ENCODE assay signal across 10 cellular contexts in the genomic region with DNA sequence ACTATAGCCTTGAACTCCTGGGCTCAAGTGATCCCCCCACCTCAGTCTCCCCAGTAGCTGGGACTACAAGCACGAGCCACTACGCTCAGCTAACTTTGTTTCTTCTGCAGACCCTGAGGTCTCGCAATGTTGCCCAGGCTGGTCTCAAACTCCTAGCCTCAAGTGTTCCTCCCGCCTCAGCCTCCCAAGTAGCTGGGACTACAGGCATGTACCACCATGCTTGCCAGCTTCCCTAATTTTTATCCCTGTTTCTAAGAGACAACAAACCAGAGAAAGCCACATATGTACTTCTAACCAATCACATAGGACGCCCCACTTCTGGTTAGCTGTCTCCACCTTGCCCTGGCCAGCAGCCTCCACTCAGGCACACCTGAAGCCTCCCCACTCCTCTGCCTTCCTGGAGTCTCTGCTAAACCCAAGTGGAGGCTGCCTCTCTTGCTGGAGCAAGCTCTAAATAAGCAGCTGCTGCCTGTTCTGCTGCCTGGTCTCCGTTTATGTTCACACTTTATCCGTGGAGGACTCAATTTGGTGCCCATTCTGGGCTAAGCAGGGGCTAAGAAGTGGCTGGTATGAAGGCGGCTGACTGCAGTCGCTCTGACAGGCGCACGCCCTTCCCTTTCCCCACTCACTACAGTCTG. TPM values are rescaled to one million over a fixed set of nuclear protein-coding genes. Genes with fewer than 3 reads are reported as not detected.
DNase-seq lines count a peak whose midpoint lies in the region; ATAC-seq and TF ChIP-seq lines count a peak whose summit lies in the region.
"Had no signal": no experiment of that assay in that cellular context is flagged by ENCODE, and none has a peak within 500 bp of the region (broad histone marks: within the 10 kb centered on the region; RNA-seq: fewer than 3 reads in every experiment).

No MANE protein-coding gene starts in this region.

- H3K27me3 ChIP-seq in DOHH2 (ENCODE audit: control insufficient read depth, low read length) (no peaks in the 10 kb centered on the region), hepatocyte (no peaks in the 10 kb centered on the region), smooth muscle cell (ENCODE audit: low read depth) (no peaks in the 10 kb centered on the region)

- H4K20me1 ChIP-seq in DOHH2 (ENCODE audit: control insufficient read depth, insufficient read depth, low read depth, low read length) (no peaks in the 10 kb centered on the region), hepatocyte (ENCODE audit: insufficient read depth, poor library complexity, severe bottlenecking) (no peaks in the 10 kb centered on the region), smooth muscle cell (ENCODE audit: low read depth) (no peaks in the 10 kb centered on the region)

- H3K9me3 ChIP-seq in DOHH2 (ENCODE audit: control insufficient read depth, insufficient read depth, low read length): no peaks in the 10 kb centered on the region
- H3K9me3 ChIP-seq in hepatocyte (ENCODE audit: low read depth): no peaks in the 10 kb centered on the region
- no peaks in the 10 kb centered on the region for H3K9me3 ChIP-seq in smooth muscle cell (replicated peaks; ENCODE audit: low read depth)

- peak; percentile 58 for DNase-seq in activated CD8-positive, alpha-beta memory T cell treated with anti-CD3 and anti-CD28 coated beads for 24 hours
- no peak for DNase-seq in hepatocyte (ENCODE audit: low spot score)
- no peak for DNase-seq in NOMO-1 treated with dmso at 0.1 percent for 144 hours (lab: John Stamatoyannopoulos, UW; ENCODE audit: unreplicated experiment)
- DNase-seq in smooth muscle cell (lab: John Stamatoyannopoulos, UW; ENCODE audit: unreplicated experiment): no peak
- DNase-seq in NCI-H2029 treated with DMSO at 0.1 percent for 48 hours (lab: John Stamatoyannopoulos, UW): no peak
- DNase-seq: NCI-H187; stimulated activated CD4-positive, alpha-beta T cell treated with anti-CD3 and anti-CD28 coated beads, Interleukin-1b, Interleukin-23, amount 100 ng/mL, for 48 hours had no signal

- peaks cover 5% of the 10 kb centered on the region; the same call in 1 of the 2 replicates for H3F3A ChIP-seq in DOHH2 (ENCODE audit: control insufficient read depth, insufficient read depth)
- H3F3A ChIP-seq in smooth muscle cell (ENCODE audit: low read depth): no peaks in the 10 kb centered on the region

- no peak for ATAC-seq in HG02642 (IDR thresholded peaks at IDR 0.05; ENCODE audit: poor library complexity, unreplicated experiment)

- no peak for TF ChIP-seq CTCF in DOHH2 (IDR thresholded peaks at IDR 0.05; ENCODE audit: low read depth, low read length, poor library complexity, severe bottlenecking)
- TF ChIP-seq CTCF in hepatocyte (IDR thresholded peaks at IDR 0.05; ENCODE audit: poor library complexity): no peak
- TF ChIP-seq CTCF in smooth muscle cell (IDR thresholded peaks at IDR 0.05; ENCODE audit: borderline replicate concordance, insufficient read depth, poor library complexity, severe bottlenecking): no peak

- H3K36me3 ChIP-seq in DOHH2 (ENCODE audit: control insufficient read depth, low read length) (no peaks in the 10 kb centered on the region; the same call in 1 of the 2 replicates), hepatocyte (replicated peaks; ENCODE audit: insufficient read depth, low read depth) (no peaks in the 10 kb centered on the region), smooth muscle cell (ENCODE audit: low read depth) (no peaks in the 10 kb centered on the region)

- H3K4me2 ChIP-seq in DOHH2 (ENCODE audit: low read length): peak overlapping the region; percentile 70
- peak overlapping the region; percentile 62 for H3K4me2 ChIP-seq in hepatocyte
- no peak overlapping the region for H3K4me2 ChIP-seq in smooth muscle cell

- H3K9ac ChIP-seq in smooth muscle cell (ENCODE audit: low read depth): no peak overlapping the region

- H3K4me3 ChIP-seq in DOHH2 (ENCODE audit: low read length): no peak overlapping the region; the same call in 1 of the 2 replicates
- H3K4me3 ChIP-seq in hepatocyte: no peak overlapping the region
- H3K4me3 ChIP-seq in skin epidermis: no peak overlapping the region
- H3K4me3 ChIP-seq in smooth muscle cell: no peak overlapping the region

- 94% methylated on average over 11 of the region's 11 CpGs for WGBS in hepatocyte (ENCODE audit: low lambda C conversion rate, missing lambda C conversion rate)
- 95% methylated on average over 11 of the region's 11 CpGs for WGBS in smooth muscle cell (ENCODE audit: low lambda C conversion rate)

- peaks cover 2% of the 10 kb centered on the region; the same call in 1 of the 2 replicates for H3K79me2 ChIP-seq in DOHH2 (ENCODE audit: control insufficient read depth, low read length)
- peaks cover 5% of the 10 kb centered on the region for H3K79me2 ChIP-seq in hepatocyte
- no peaks in the 10 kb centered on the region for H3K79me2 ChIP-seq in smooth muscle cell (ENCODE audit: low read depth)

- peaks cover 49% of the 10 kb centered on the region for H3K4me1 ChIP-seq in DOHH2 (ENCODE audit: control insufficient read depth, low read length)
- peaks cover 14% of the 10 kb centered on the region for H3K4me1 ChIP-seq in hepatocyte (ENCODE audit: insufficient read depth)
- H3K4me1 ChIP-seq in smooth muscle cell (ENCODE audit: low read depth): peaks cover 3% of the 10 kb centered on the region

- no peak overlapping the region for H2AFZ ChIP-seq in hepatocyte
- H2AFZ ChIP-seq in smooth muscle cell (ENCODE audit: low read depth): no peak overlapping the region

- H3K27ac ChIP-seq in DOHH2 (ENCODE audit: low read depth, low read length) (no peak overlapping the region), hepatocyte (peak overlapping the region; percentile 73), skin epidermis (peak overlapping the region in 18 of 21 experiments; percentile 7 to 87 (median 72)), smooth muscle cell (ENCODE audit: low read depth) (no peak overlapping the region)

- H3K9me2 ChIP-seq in DOHH2 (replicated peaks; ENCODE audit: control insufficient read depth, low read length): no peaks in the 10 kb centered on the region
- no peaks in the 10 kb centered on the region for H3K9me2 ChIP-seq in hepatocyte (replicated peaks; ENCODE audit: insufficient read depth)

RNA-seq across cellular contexts. Expression of a gene that starts 24.7 kb away (rescaled TPM):
- total RNA-seq in hepatocyte (35.0 and 40.8 TPM in 2 replicates), smooth muscle cell (35.7 and 36.9 TPM in 2 replicates)
- polyA plus RNA-seq in hepatocyte (58.2 and 66.3 TPM in 2 replicates), smooth muscle cell (59.1 and 61.2 TPM in 2 replicates)

RNA-seq across cellular contexts. Expression of a gene that starts 40.5 kb away (rescaled TPM):
- total RNA-seq in hepatocyte (7.2 and 11.5 TPM in 2 replicates), smooth muscle cell (0.81 and 2.6 TPM in 2 replicates)
- polyA plus RNA-seq in hepatocyte (5.6 and 9.7 TPM in 2 replicates), smooth muscle cell (3.1 and 3.5 TPM in 2 replicates)

Comparison
In these comparisons a context has a peak if more than half of its experiments do, and no peak if none do; other contexts are left out.
1. H3K27ac ChIP-seq: peak in hepatocyte (single experiment) and skin epidermis (18 of 21); none in DOHH2 (single experiment) and smooth muscle cell (single experiment).